In genomic region chr2:48356701-48357322, GRCh38 we compare ENCODE assay signal across 8 cellular contexts. TPM values are rescaled to one million over a fixed set of nuclear protein-coding genes. Genes with fewer than 3 reads are reported as not detected.
A peak's percentile ranks its signal among the peaks of the same experiment; 100 is the strongest.
DNase-seq lines count a peak whose midpoint lies in the region; ATAC-seq, FAIRE-seq and TF ChIP-seq lines count a peak whose summit lies in the region.

No MANE protein-coding gene starts in this region.

- ATAC-seq in HG02571 (IDR thresholded peaks at IDR 0.05; ENCODE audit: unreplicated experiment) (peak; percentile 60), left colon (no peak)

- peak; percentile 2 to 55 for DNase-seq in NCI-H2081 (lab: John Stamatoyannopoulos, UW)
- no peak for DNase-seq in NCI-H2081 treated with DMSO at 0.1 percent for 48 hours (lab: John Stamatoyannopoulos, UW)
- DNase-seq in NCI-H2029 treated with DMSO at 0.1 percent for 48 hours (lab: John Stamatoyannopoulos, UW), result peak; percentile 31
- DNase-seq in bronchial epithelial cell (ENCODE audit: low read depth), result peak; percentile 56
- no peak for DNase-seq in NCI-H2107 (lab: John Stamatoyannopoulos, UW)
- no peak for DNase-seq in stimulated activated CD4-positive, alpha-beta T cell treated with anti-CD3 and anti-CD28 coated beads, Interleukin-4, amount 100 ng/mL, for 4 hours
- DNase-seq in left colon, result no peak

- intact Hi-C loops in left colon (cut with DNase I, micrococcal nuclease), result no loop called here

- H3K27me3 ChIP-seq in bronchial epithelial cell (ENCODE audit: control insufficient read depth, insufficient read depth, low read length), result no peaks in the 10 kb centered on the region

- no peak overlapping the region for H3K4me3 ChIP-seq in bronchial epithelial cell (ENCODE audit: low read depth, low read length)

- no peak for FAIRE-seq in bronchial epithelial cell (lab: Jason Lieb, UNC)

- TF ChIP-seq CTCF in bronchial epithelial cell (IDR thresholded peaks at IDR 0.05; ENCODE audit: insufficient read depth, low read length, severe bottlenecking), result no peak

- peaks cover 1% of the 10 kb centered on the region for H3K36me3 ChIP-seq in bronchial epithelial cell (ENCODE audit: control insufficient read depth, insufficient read depth, low read length)

RNA-seq across cellular contexts. Expression of gene FOXN2, which starts 42.3 kb away (rescaled TPM):
- total RNA-seq in bronchial epithelial cell, result 24.5 and 29.2 TPM in 2 replicates
- 10 to 100 TPM; 16.1 to 18.2 TPM for total RNA-seq in left colon

Comparison
In these comparisons a context has a peak if more than half of its experiments do, and no peak if none do; other contexts are left out.
1. DNase-seq: peak in NCI-H2081 (2 of 2), NCI-H2029 treated with DMSO at 0.1 percent for 48 hours (single experiment) and bronchial epithelial cell (single experiment); none in NCI-H2081 treated with DMSO at 0.1 percent for 48 hours (single experiment), NCI-H2107 (single experiment), stimulated activated CD4-positive, alpha-beta T cell treated with anti-CD3 and anti-CD28 coated beads, Interleukin-4, amount 100 ng/mL, for 4 hours (0 of 2) and left colon (0 of 2).